25 cellular contexts compared by ENCODE assay signal in genomic region chr12:54049164-54049563, GRCh38. TPM values are rescaled to one million over a fixed set of nuclear protein-coding genes. Genes with fewer than 3 reads are reported as not detected.
"Had no signal": no experiment of that assay in that cellular context is flagged by ENCODE, and none has a peak within 500 bp of the region (broad histone marks: within the 10 kb centered on the region; RNA-seq: fewer than 3 reads in every experiment).

No MANE protein-coding gene starts in this region.

- H2AFZ ChIP-seq: parathyroid adenoma had no signal

- DNase-seq: central memory CD4-positive, alpha-beta T cell; cortex of kidney; effector memory CD4-positive, alpha-beta T cell; foreskin fibroblast; kidney; left cardiac atrium; left ventricle myocardium superior; mesendoderm; naive thymus-derived CD4-positive, alpha-beta T cell; occipital lobe; psoas muscle; sigmoid colon; stimulated activated CD4-positive, alpha-beta T cell treated with anti-CD3 and anti-CD28 coated beads, Interleukin-2, amount 100 ng/mL, for 24 hours; stimulated activated CD4-positive, alpha-beta T cell treated with anti-CD3 and anti-CD28 coated beads, Interleukin-4, amount 100 ng/mL, for 4 hours; stimulated activated naive CD4-positive, alpha-beta T cell; upper lobe of left lung; uterus had no signal

- H3K27ac ChIP-seq: parathyroid adenoma, psoas muscle, right atrium auricular region, sigmoid colon, upper lobe of left lung, uterus had no signal

- H3K36me3 ChIP-seq: gastroesophageal sphincter, right atrium auricular region, sigmoid colon, upper lobe of left lung, uterus had no signal

- H3K4me3 ChIP-seq: lung, psoas muscle, right atrium auricular region, sigmoid colon, skin epidermis, upper lobe of left lung, uterus had no signal

- FAIRE-seq: endometrium, kidney had no signal

- H3K27ac Mint-ChIP-seq: naive thymus-derived CD4-positive, alpha-beta T cell had no signal

- ATAC-seq: esophagus mucosa; gastroesophageal sphincter; left cardiac atrium; left ventricle myocardium superior; naive thymus-derived CD4-positive, alpha-beta T cell; psoas muscle had no signal

- H3K79me2 ChIP-seq: parathyroid adenoma had no signal

- H3K9me3 ChIP-seq: gastroesophageal sphincter, psoas muscle, right atrium auricular region, sigmoid colon, upper lobe of left lung, uterus had no signal

- H3K4me1 ChIP-seq: parathyroid adenoma, psoas muscle had no signal

RNA-seq across cellular contexts. Expression of gene HOXC4, which starts 4.5 kb away (rescaled TPM):
- total RNA-seq: left ventricle myocardium superior, occipital lobe had no signal

RNA-seq across cellular contexts. Expression of gene HOXC5, which starts 16.3 kb away (rescaled TPM):
- total RNA-seq: left cardiac atrium; left ventricle myocardium superior; mononuclear cell; naive thymus-derived CD4-positive, alpha-beta T cell; occipital lobe had no signal

RNA-seq across cellular contexts. Expression of gene HOXC6, which starts 20.9 kb away (rescaled TPM):
- total RNA-seq: mononuclear cell; naive thymus-derived CD4-positive, alpha-beta T cell; occipital lobe; right atrium auricular region; sigmoid colon had no signal

RNA-seq across cellular contexts. Expression of gene HOXC8, which starts 40.4 kb away (rescaled TPM):
- total RNA-seq: left cardiac atrium; left ventricle myocardium superior; lung; mononuclear cell; naive thymus-derived CD4-positive, alpha-beta T cell; occipital lobe; right atrium auricular region; sigmoid colon; upper lobe of left lung had no signal

RNA-seq across cellular contexts. Expression of gene HOXC9, which starts 49.2 kb away (rescaled TPM):
- total RNA-seq: gastroesophageal sphincter; left cardiac atrium; left ventricle myocardium superior; lung; mononuclear cell; naive thymus-derived CD4-positive, alpha-beta T cell; occipital lobe; right atrium auricular region; sigmoid colon had no signal
